In genomic region chr5:147448766-147449165, GRCh38 we compare ENCODE assay signal across 21 cellular contexts.
DNase-seq lines count a peak whose midpoint lies in the region; FAIRE-seq and TF ChIP-seq lines count a peak whose summit lies in the region.
"Had no signal": no experiment of that assay in that cellular context is flagged by ENCODE, and none has a peak within 500 bp of the region (broad histone marks: within the 10 kb centered on the region; RNA-seq: fewer than 3 reads in every experiment).

No MANE protein-coding gene starts in this region.

- no peaks in the 10 kb centered on the region for H4K20me1 ChIP-seq in GM23248 (ENCODE audit: insufficient read depth)
- peaks cover 93% of the 10 kb centered on the region for H4K20me1 ChIP-seq in astrocyte (ENCODE audit: insufficient read depth, low read length)
- H4K20me1 ChIP-seq in smooth muscle cell (ENCODE audit: low read depth) = peaks cover 5% of the 10 kb centered on the region
- no peaks in the 10 kb centered on the region for H4K20me1 ChIP-seq in OCI-LY7 (ENCODE audit: insufficient read depth, low read length)

- H3K27ac ChIP-seq in GM23248 (no peak overlapping the region), astrocyte (ENCODE audit: low read depth, low read length) (no peak overlapping the region), smooth muscle cell (ENCODE audit: low read depth) (peak overlapping the region; percentile 72), OCI-LY7 (ENCODE audit: low read depth, low read length, poor library complexity, severe bottlenecking) (no peak overlapping the region)

- in situ Hi-C loops in GM23248 (cut with MboI) = no loop called here

- H3K9me2 ChIP-seq in GM23248 (ENCODE audit: insufficient read depth) (no peaks in the 10 kb centered on the region), OCI-LY7 (ENCODE audit: insufficient read depth, low read length) (no peaks in the 10 kb centered on the region)

- no peaks in the 10 kb centered on the region for H3K36me3 ChIP-seq in GM23248 (ENCODE audit: low read depth)
- H3K36me3 ChIP-seq in astrocyte (ENCODE audit: insufficient read depth, low read length) = peaks cover 6% of the 10 kb centered on the region
- H3K36me3 ChIP-seq in smooth muscle cell (ENCODE audit: low read depth) = no peaks in the 10 kb centered on the region
- H3K36me3 ChIP-seq in OCI-LY7 (ENCODE audit: insufficient read depth, low read length) = no peaks in the 10 kb centered on the region

- H3K4me3 ChIP-seq in GM23248 (no peak overlapping the region), astrocyte (ENCODE audit: insufficient read depth, low read depth, low read length) (no peak overlapping the region), smooth muscle cell (no peak overlapping the region), OCI-LY7 (ENCODE audit: low read depth, low read length, poor library complexity, severe bottlenecking) (no peak overlapping the region)

- H3K27ac Mint-ChIP-seq in astrocyte (ENCODE audit: unreplicated experiment) (peak overlapping the region; percentile 64), Calu3 (ENCODE audit: unreplicated experiment) (no peak overlapping the region)
- H3K27ac Mint-ChIP-seq: activated B cell treated with CpG ODN at 0.5 μM for 24 hours; activated CD8-positive, alpha-beta T cell treated with anti-CD3 and anti-CD28 coated beads, Interleukin-2, amount 10 ng/mL, durations not matched to agents 7 days and 5 days; activated naive CD8-positive, alpha-beta T cell treated with anti-CD3 and anti-CD28 coated beads, Interleukin-2, amount 50 U/mL, for 24 hours; endodermal cell; memory B cell; T-helper 17 cell had no signal

- POLR2A ChIA-PET in OCI-LY7 (lab: Charles Lee) = interaction anchor here (1.0 kb wide), 1 partner anchor 137 kb away, joined by 4 read pairs; no protein-coding TSS in a partner anchor

- WGBS in GM23248 (ENCODE audit: low coverage in 1 of 2, low lambda C conversion rate in 2 of 2, missing lambda C conversion rate in 2 of 2), 2 experiments = 94% methylated on average over 1 of the region's 1 CpG
- WGBS in smooth muscle cell (ENCODE audit: low lambda C conversion rate) = 55% methylated on average over 1 of the region's 1 CpG

- H3K9me3 Mint-ChIP-seq in astrocyte (ENCODE audit: unreplicated experiment) (no peaks in the 10 kb centered on the region), Calu3 (ENCODE audit: low read depth, unreplicated experiment) (no peaks in the 10 kb centered on the region)
- H3K9me3 Mint-ChIP-seq: activated B cell treated with CpG ODN at 0.5 μM for 24 hours; activated naive CD8-positive, alpha-beta T cell treated with anti-CD3 and anti-CD28 coated beads, Interleukin-2, amount 50 U/mL, for 24 hours; central memory CD8-positive, alpha-beta T cell; endodermal cell had no signal

- H3K9ac ChIP-seq in GM23248 (no peak overlapping the region), astrocyte (ENCODE audit: low read length) (no peak overlapping the region), smooth muscle cell (ENCODE audit: low read depth) (no peak overlapping the region)

- H3K27me3 ChIP-seq in GM23248 (replicated peaks; ENCODE audit: insufficient read depth) (no peaks in the 10 kb centered on the region), astrocyte (ENCODE audit: insufficient read depth, low read length) (no peaks in the 10 kb centered on the region), smooth muscle cell (ENCODE audit: low read depth) (no peaks in the 10 kb centered on the region)

- no peak for TF ChIP-seq CTCF in astrocyte (IDR thresholded peaks at IDR 0.05; ENCODE audit: insufficient read depth, low read depth, low read length)
- TF ChIP-seq CTCF in smooth muscle cell (IDR thresholded peaks at IDR 0.05; ENCODE audit: borderline replicate concordance, insufficient read depth, poor library complexity, severe bottlenecking) = no peak
- no peak for TF ChIP-seq CTCF in OCI-LY7 (conservative IDR thresholded peaks at IDR 0.05; ENCODE audit: low read length)
- no peak for TF ChIP-seq CTCF in Calu3 (IDR thresholded peaks at IDR 0.05; ENCODE audit: unreplicated experiment)

- no peak for FAIRE-seq in astrocyte (lab: Jason Lieb, UNC)
- FAIRE-seq: HepG2 had no signal

- BruUV-seq in OCI-LY7 (replicated peaks; lab: Mats Ljungman, UMichigan) = no TSS peak
- no TSS peak for BruUV-seq in Calu3 (replicated peaks; lab: Mats Ljungman, UMichigan)

- intact Hi-C loops in OCI-LY7 (cut with micrococcal nuclease; ENCODE audit: unreplicated experiment) = no loop called here
- intact Hi-C loops in Calu3 (cut with micrococcal nuclease; ENCODE audit: unreplicated experiment) = no loop called here

- H3K9me3 ChIP-seq in GM23248 (ENCODE audit: low read depth) = no peaks in the 10 kb centered on the region
- no peaks in the 10 kb centered on the region for H3K9me3 ChIP-seq in astrocyte (ENCODE audit: insufficient read depth, low read depth, low read length)
- no peaks in the 10 kb centered on the region for H3K9me3 ChIP-seq in smooth muscle cell (replicated peaks; ENCODE audit: low read depth)
- no peaks in the 10 kb centered on the region for H3K9me3 ChIP-seq in OCI-LY7 (ENCODE audit: low read length)

- no peaks in the 10 kb centered on the region for H3K27me3 Mint-ChIP-seq in astrocyte (ENCODE audit: low read depth, unreplicated experiment)
- H3K27me3 Mint-ChIP-seq in Calu3 (ENCODE audit: unreplicated experiment) = peaks cover 21% of the 10 kb centered on the region

- H3K4me3 Mint-ChIP-seq in astrocyte (ENCODE audit: unreplicated experiment) (peak overlapping the region; percentile 58), Calu3 (ENCODE audit: low read depth, unreplicated experiment) (no peak overlapping the region)
- H3K4me3 Mint-ChIP-seq: activated B cell treated with CpG ODN at 0.5 μM for 24 hours; activated CD8-positive, alpha-beta T cell treated with anti-CD3 and anti-CD28 coated beads, Interleukin-2, amount 10 ng/mL, durations not matched to agents 7 days and 5 days; activated naive CD8-positive, alpha-beta T cell treated with anti-CD3 and anti-CD28 coated beads, Interleukin-2, amount 50 U/mL, for 24 hours; central memory CD8-positive, alpha-beta T cell; endodermal cell; memory B cell; T-helper 17 cell had no signal

- CTCF ChIA-PET in OCI-LY7 (lab: Charles Lee; ENCODE audit: unreplicated experiment) = no interaction called here
- CTCF ChIA-PET in Calu3 (lab: Charles Lee) = interaction anchor here (0.8 kb wide), 2 partner anchors 110 to 130 kb away, joined by 3 to 4 read pairs; no protein-coding TSS in a partner anchor

- H3K4me1 Mint-ChIP-seq in astrocyte (ENCODE audit: low read depth, unreplicated experiment) (peaks cover 38% of the 10 kb centered on the region), Calu3 (ENCODE audit: low read depth, unreplicated experiment) (no peaks in the 10 kb centered on the region)
- H3K4me1 Mint-ChIP-seq: memory B cell had no signal

- peak; percentile 30 for DNase-seq in GM23248
- peak; percentile 52 for DNase-seq in astrocyte (ENCODE audit: low read depth)
- DNase-seq in iris pigment epithelial cell (ENCODE audit: low read depth) = peak; percentile 57
- no peak for DNase-seq in smooth muscle cell (lab: John Stamatoyannopoulos, UW; ENCODE audit: unreplicated experiment)
- no peak for DNase-seq in NCI-H1417 (lab: John Stamatoyannopoulos, UW)
- DNase-seq in OCI-LY7 (ENCODE audit: low spot score) = no peak
- no peak for DNase-seq in Calu3
- DNase-seq in A172 (ENCODE audit: low spot score) = no peak
- DNase-seq: activated B cell treated with CpG ODN at 0.5 μM for 24 hours; activated CD8-positive, alpha-beta T cell treated with anti-CD3 and anti-CD28 coated beads, Interleukin-2, amount 10 ng/mL, durations not matched to agents 7 days and 5 days; activated naive CD8-positive, alpha-beta T cell treated with anti-CD3 and anti-CD28 coated beads, Interleukin-2, amount 50 U/mL, for 24 hours; endodermal cell; foreskin fibroblast; NCI-H187 treated with DMSO at 0.1 percent for 48 hours; NCI-H524; SHP77 treated with DMSO at 0.1 percent for 48 hours; stimulated activated naive CD4-positive, alpha-beta T cell treated with Interleukin-2 at 50 U/mL for 16 hours; T-helper 17 cell had no signal

- H3K36me3 Mint-ChIP-seq in astrocyte (ENCODE audit: low read depth, unreplicated experiment) = peaks cover 12% of the 10 kb centered on the region
- H3K36me3 Mint-ChIP-seq in Calu3 (ENCODE audit: insufficient read depth, unreplicated experiment) = peaks cover 13% of the 10 kb centered on the region
- H3K36me3 Mint-ChIP-seq: memory B cell had no signal

- H2AFZ ChIP-seq in GM23248 = no peak overlapping the region
- no peak overlapping the region for H2AFZ ChIP-seq in astrocyte (ENCODE audit: low read depth, low read length)
- H2AFZ ChIP-seq in smooth muscle cell (ENCODE audit: low read depth) = no peak overlapping the region
- no peak overlapping the region for H2AFZ ChIP-seq in OCI-LY7 (ENCODE audit: low read length)

- peaks cover 30% of the 10 kb centered on the region for H3K79me2 ChIP-seq in GM23248 (ENCODE audit: insufficient read depth)
- peaks cover 96% of the 10 kb centered on the region for H3K79me2 ChIP-seq in astrocyte (ENCODE audit: insufficient read depth, low read length)
- H3K79me2 ChIP-seq in smooth muscle cell (ENCODE audit: low read depth) = peaks cover 99% of the 10 kb centered on the region
- no peaks in the 10 kb centered on the region for H3K79me2 ChIP-seq in OCI-LY7 (ENCODE audit: insufficient read depth, low read depth, low read length)

- no peak overlapping the region for H3K4me2 ChIP-seq in GM23248 (ENCODE audit: unreplicated experiment)
- H3K4me2 ChIP-seq in astrocyte (ENCODE audit: low read length) = peak overlapping the region; percentile 39
- H3K4me2 ChIP-seq in smooth muscle cell = peak overlapping the region; percentile 92
- H3K4me2 ChIP-seq in OCI-LY7 (ENCODE audit: low read length) = no peak overlapping the region

- no peaks in the 10 kb centered on the region for H3F3A ChIP-seq in GM23248 (ENCODE audit: insufficient read depth)
- H3F3A ChIP-seq in smooth muscle cell (ENCODE audit: low read depth) = peaks cover 14% of the 10 kb centered on the region

- peaks cover 7% of the 10 kb centered on the region for H3K4me1 ChIP-seq in GM23248 (ENCODE audit: insufficient read depth)
- peaks cover 15% of the 10 kb centered on the region for H3K4me1 ChIP-seq in astrocyte (ENCODE audit: insufficient read depth, low read length)
- peaks cover 57% of the 10 kb centered on the region for H3K4me1 ChIP-seq in smooth muscle cell (ENCODE audit: low read depth)
- no peaks in the 10 kb centered on the region for H3K4me1 ChIP-seq in OCI-LY7 (ENCODE audit: insufficient read depth, low read length, poor library complexity, severe bottlenecking)

Comparison
In these comparisons a context has a peak if more than half of its experiments do, and no peak if none do; other contexts are left out.
1. DNase-seq: peak in GM23248 (single experiment), astrocyte (single experiment) and iris pigment epithelial cell (single experiment); none in smooth muscle cell (single experiment), NCI-H1417 (0 of 3), OCI-LY7 (single experiment), Calu3 (single experiment) and A172 (single experiment).
2. H3K4me2 ChIP-seq: peak in astrocyte (single experiment) and smooth muscle cell (single experiment); none in GM23248 (single experiment) and OCI-LY7 (single experiment).